ENCODE assay signal across 10 cellular contexts in genomic region chr17:5381542-5381941, GRCh38. TPM values are rescaled to one million over a fixed set of nuclear protein-coding genes. Genes with fewer than 3 reads are reported as not detected.
DNase-seq lines count a peak whose midpoint lies in the region; ATAC-seq and TF ChIP-seq lines count a peak whose summit lies in the region.
"Had no signal": no experiment of that assay in that cellular context is flagged by ENCODE, and none has a peak within 500 bp of the region (broad histone marks: within the 10 kb centered on the region; RNA-seq: fewer than 3 reads in every experiment).

No MANE protein-coding gene starts in this region.

- no peaks in the 10 kb centered on the region for H3K4me1 Mint-ChIP-seq in activated naive CD4-positive, alpha-beta T cell treated with anti-CD3 and anti-CD28 coated beads, Interleukin-2, amount 10 ng/mL, durations not matched to agents 7 days and 5 days
- H3K4me1 Mint-ChIP-seq in activated naive CD8-positive, alpha-beta T cell (ENCODE audit: low read depth): peaks cover 2% of the 10 kb centered on the region

- no peaks in the 10 kb centered on the region for H3K9me3 Mint-ChIP-seq in activated naive CD4-positive, alpha-beta T cell treated with anti-CD3 and anti-CD28 coated beads, Interleukin-2, amount 10 ng/mL, durations not matched to agents 7 days and 5 days
- H3K9me3 Mint-ChIP-seq in activated naive CD8-positive, alpha-beta T cell (ENCODE audit: low read depth): no peaks in the 10 kb centered on the region

- CTCF ChIA-PET in activated naive CD4-positive, alpha-beta T cell treated with anti-CD3 and anti-CD28 coated beads, Interleukin-2, amount 10 ng/mL, durations not matched to agents 7 days and 5 days (lab: Charles Lee): interaction anchor here (0.5 to 0.6 kb wide), 2 partner anchors 9 to 82 kb away, joined by 3 read pairs; no protein-coding TSS in a partner anchor

- DNase-seq in activated naive CD4-positive, alpha-beta T cell treated with anti-CD3 and anti-CD28 coated beads, Interleukin-2, amount 10 ng/mL, durations not matched to agents 7 days and 5 days: no peak
- no peak for DNase-seq in activated naive CD4-positive, alpha-beta T cell treated with Interleukin-2 at 50 U/mL for 16 hours
- DNase-seq in fibroblast of the aortic adventitia (ENCODE audit: low read depth): peak; percentile 47
- peak; percentile 33 for DNase-seq in superior temporal gyrus (ENCODE audit: extremely low spot score)
- no peak for DNase-seq in NCI-H524 (lab: John Stamatoyannopoulos, UW)
- DNase-seq: left lung, NCI-H446 treated with DMSO at 0.1 percent for 48 hours had no signal

- H3K4me3 Mint-ChIP-seq in activated naive CD4-positive, alpha-beta T cell treated with anti-CD3 and anti-CD28 coated beads, Interleukin-2, amount 10 ng/mL, durations not matched to agents 7 days and 5 days: no peak overlapping the region
- H3K4me3 Mint-ChIP-seq in activated naive CD8-positive, alpha-beta T cell: peak overlapping the region; percentile 40

- TF ChIP-seq CTCF in fibroblast of the aortic adventitia (IDR thresholded peaks at IDR 0.05; ENCODE audit: insufficient read depth, low read length): no peak

- H3K27ac Mint-ChIP-seq in activated naive CD4-positive, alpha-beta T cell treated with anti-CD3 and anti-CD28 coated beads, Interleukin-2, amount 10 ng/mL, durations not matched to agents 7 days and 5 days: peak overlapping the region; percentile 0
- peak overlapping the region; percentile 64 for H3K27ac Mint-ChIP-seq in activated naive CD8-positive, alpha-beta T cell

- no peak overlapping the region for H3K4me3 ChIP-seq in fibroblast of the aortic adventitia (ENCODE audit: low read depth, low read length)
- H3K4me3 ChIP-seq: left lung had no signal

- peaks cover 74% of the 10 kb centered on the region for H3K36me3 Mint-ChIP-seq in activated naive CD4-positive, alpha-beta T cell treated with anti-CD3 and anti-CD28 coated beads, Interleukin-2, amount 10 ng/mL, durations not matched to agents 7 days and 5 days
- peaks cover 11% of the 10 kb centered on the region for H3K36me3 Mint-ChIP-seq in activated naive CD8-positive, alpha-beta T cell

- H3K27me3 Mint-ChIP-seq in activated naive CD4-positive, alpha-beta T cell treated with anti-CD3 and anti-CD28 coated beads, Interleukin-2, amount 10 ng/mL, durations not matched to agents 7 days and 5 days: no peaks in the 10 kb centered on the region
- no peaks in the 10 kb centered on the region for H3K27me3 Mint-ChIP-seq in activated naive CD8-positive, alpha-beta T cell

- ATAC-seq in GM18520 (IDR thresholded peaks at IDR 0.05; ENCODE audit: unreplicated experiment) (no peak), GM18498 (IDR thresholded peaks at IDR 0.05; ENCODE audit: unreplicated experiment) (no peak)
- ATAC-seq: left lung had no signal

RNA-seq across cellular contexts. Expression of gene NUP88, which starts 37.9 kb away (rescaled TPM):
- 27.0 and 106 TPM in 2 replicates for total RNA-seq in fibroblast of the aortic adventitia (ENCODE audit: low replicate concordance)

RNA-seq across cellular contexts. Expression of gene RPAIN, which starts 38.4 kb away (rescaled TPM):
- total RNA-seq in fibroblast of the aortic adventitia (ENCODE audit: low replicate concordance): 31.2 and 41.9 TPM in 2 replicates

RNA-seq across cellular contexts. Expression of gene C1QBP, which starts 57.4 kb away (rescaled TPM):
- total RNA-seq in fibroblast of the aortic adventitia (ENCODE audit: low replicate concordance): 189 and 204 TPM in 2 replicates

Comparison
In these comparisons a context has a peak if more than half of its experiments do, and no peak if none do; other contexts are left out.
1. DNase-seq: peak in fibroblast of the aortic adventitia (single experiment) and superior temporal gyrus (single experiment); none in activated naive CD4-positive, alpha-beta T cell treated with anti-CD3 and anti-CD28 coated beads, Interleukin-2, amount 10 ng/mL, durations not matched to agents 7 days and 5 days (single experiment), activated naive CD4-positive, alpha-beta T cell treated with Interleukin-2 at 50 U/mL for 16 hours (single experiment) and NCI-H524 (0 of 2).